ENCODE assay signal across 1 cellular context in genomic region chr20:37385659-37386504, GRCh38.
TF ChIP-seq lines count a peak whose summit lies in the region.

No MANE protein-coding gene starts in this region.

TF ChIP-seq in HEK293, 187 proteins besides CTCF, POLR2A, EP300 and RAD21 (continued from another document):
- TF ChIP-seq PRDM2 (tag by site-specific recombination; IDR thresholded peaks at IDR 0.05; ENCODE audit: borderline replicate concordance), result no peak
